Comparison of ENCODE assay signal across 10 cellular contexts in the genomic region with DNA sequence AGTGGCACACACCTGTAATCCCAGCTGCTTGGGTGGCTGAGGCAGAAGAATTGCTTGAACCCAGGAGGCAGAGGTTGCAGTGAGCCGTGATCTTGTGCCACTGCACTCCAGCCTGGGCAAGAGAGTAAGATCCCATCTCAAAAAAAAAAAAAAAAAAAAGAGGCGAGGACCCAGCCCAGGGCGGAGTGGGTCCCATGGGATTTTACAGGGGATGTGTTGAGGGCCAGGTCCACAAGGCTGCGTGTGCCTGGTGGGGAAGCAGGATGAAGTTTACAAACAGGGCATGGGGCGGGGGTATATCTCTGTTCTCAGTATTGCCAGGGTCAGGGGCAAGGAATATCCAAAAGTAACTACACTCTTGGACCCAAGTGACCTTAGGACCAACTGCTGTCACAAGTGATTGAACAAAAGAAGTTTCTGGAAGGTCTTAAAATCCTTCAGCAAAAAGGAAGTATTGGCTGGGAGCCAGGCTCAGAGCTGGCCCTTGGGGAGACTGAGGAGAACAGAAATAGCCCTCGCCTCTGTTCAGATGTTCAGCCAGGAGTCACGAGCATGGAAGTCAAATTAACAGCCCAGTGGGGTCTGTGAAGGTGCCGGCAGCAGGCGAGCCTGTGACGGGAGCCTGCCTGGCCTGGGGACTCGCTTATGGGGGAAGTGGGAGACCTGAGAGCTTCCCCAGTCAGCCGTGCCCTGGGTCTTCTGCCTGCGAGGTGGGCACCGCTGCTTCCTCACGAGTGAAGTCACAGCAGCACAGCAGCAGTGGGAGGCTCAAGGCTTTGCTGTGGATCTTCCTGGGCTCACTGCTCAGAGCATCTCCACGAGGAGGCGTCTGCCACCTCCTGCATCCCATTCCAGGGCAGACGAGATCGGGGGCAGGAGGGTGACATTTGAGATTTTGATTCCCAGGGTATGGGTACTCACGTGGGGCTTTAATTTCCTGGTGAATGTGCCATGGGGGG. TPM values are rescaled to one million over a fixed set of nuclear protein-coding genes. Genes with fewer than 3 reads are reported as not detected.
A peak's percentile ranks its signal among the peaks of the same experiment; 100 is the strongest.
DNase-seq lines count a peak whose midpoint lies in the region; ATAC-seq and TF ChIP-seq lines count a peak whose summit lies in the region.
"Had no signal": no experiment of that assay in that cellular context is flagged by ENCODE, and none has a peak within 500 bp of the region (broad histone marks: within the 10 kb centered on the region; RNA-seq: fewer than 3 reads in every experiment).

No MANE protein-coding gene starts in this region.

- no peak overlapping the region for H3K4me2 ChIP-seq in osteoblast (ENCODE audit: insufficient read depth, low read length)

- H3K27me3 Mint-ChIP-seq in stimulated activated naive CD8-positive, alpha-beta T cell treated with anti-CD3 and anti-CD28 coated beads, Interleukin-15, Interleukin-2, amounts not matched to agents 100 ng/mL and 50 ng/mL, for 24 hours, result no peaks in the 10 kb centered on the region

- peaks cover 32% of the 10 kb centered on the region for H4K20me1 ChIP-seq in osteoblast (ENCODE audit: insufficient read depth, low read length)

- H3K4me3 ChIP-seq in esophagus squamous epithelium (no peak overlapping the region), osteoblast (ENCODE audit: insufficient read depth, low read length) (no peak overlapping the region)

- no peak overlapping the region for H3K4me3 Mint-ChIP-seq in stimulated activated naive CD8-positive, alpha-beta T cell treated with anti-CD3 and anti-CD28 coated beads, Interleukin-15, Interleukin-2, amounts not matched to agents 100 ng/mL and 50 ng/mL, for 24 hours

- peaks cover 3% of the 10 kb centered on the region for H3K36me3 Mint-ChIP-seq in stimulated activated naive CD8-positive, alpha-beta T cell treated with anti-CD3 and anti-CD28 coated beads, Interleukin-15, Interleukin-2, amounts not matched to agents 100 ng/mL and 50 ng/mL, for 24 hours (ENCODE audit: low read depth)

- no peaks in the 10 kb centered on the region for H3K9me3 ChIP-seq in esophagus squamous epithelium
- H3K9me3 ChIP-seq in osteoblast (ENCODE audit: low read depth, low read length), result no peaks in the 10 kb centered on the region

- DNase-seq in stimulated activated naive CD8-positive, alpha-beta T cell treated with anti-CD3 and anti-CD28 coated beads, Interleukin-15, Interleukin-2, amounts not matched to agents 100 U/mL and 50 U/mL, for 24 hours, result no peak
- DNase-seq in esophagus squamous epithelium (lab: John Stamatoyannopoulos, UW), result no peak
- peak; percentile 86 for DNase-seq in osteoblast (ENCODE audit: insufficient read length, low spot score, missing footprints)
- DNase-seq in activated gamma-delta T cell treated with Interleukin-2 at 50 U/mL for 16 hours, result no peak
- DNase-seq in DMS53 (lab: John Stamatoyannopoulos, UW), result no peak
- DNase-seq: GDM1, NCI-H1092 had no signal

- peaks cover 92% of the 10 kb centered on the region for H3K79me2 ChIP-seq in osteoblast (ENCODE audit: insufficient read depth, low read length)

- WGBS in esophagus squamous epithelium, 2 donors, result 65 to 69% methylated on average over 16 of the region's 20 CpGs

- H3K27ac Mint-ChIP-seq in stimulated activated naive CD8-positive, alpha-beta T cell treated with anti-CD3 and anti-CD28 coated beads, Interleukin-15, Interleukin-2, amounts not matched to agents 100 ng/mL and 50 ng/mL, for 24 hours, result peak overlapping the region; percentile 52

- H3K27me3 ChIP-seq in esophagus squamous epithelium, result no peaks in the 10 kb centered on the region
- no peaks in the 10 kb centered on the region for H3K27me3 ChIP-seq in osteoblast (ENCODE audit: insufficient read depth, low read length)

- H3K27ac ChIP-seq in esophagus squamous epithelium (peak overlapping the region; percentile 12 to 97 (median 94)), osteoblast (ENCODE audit: low read depth, low read length) (peak overlapping the region; percentile 51)

- no peak for ATAC-seq in stimulated activated naive CD8-positive, alpha-beta T cell treated with anti-CD3 and anti-CD28 coated beads, Interleukin-15, Interleukin-2, amounts not matched to agents 100 U/mL and 50 U/mL, for 24 hours
- no peak for ATAC-seq in GM19023 (IDR thresholded peaks at IDR 0.05; ENCODE audit: unreplicated experiment)
- ATAC-seq in GM19455 (IDR thresholded peaks at IDR 0.05; ENCODE audit: unreplicated experiment), result no peak

- no peak overlapping the region for H2AFZ ChIP-seq in osteoblast (ENCODE audit: low read length)

- intact Hi-C loops in esophagus squamous epithelium (cut with DNase I), result no loop called here

- TF ChIP-seq POLR2A in esophagus squamous epithelium (IDR thresholded peaks at IDR 0.05), result no peak

- H3K9me3 Mint-ChIP-seq in stimulated activated naive CD8-positive, alpha-beta T cell treated with anti-CD3 and anti-CD28 coated beads, Interleukin-15, Interleukin-2, amounts not matched to agents 100 ng/mL and 50 ng/mL, for 24 hours, result no peaks in the 10 kb centered on the region

- peaks cover 63% of the 10 kb centered on the region for H3K4me1 Mint-ChIP-seq in stimulated activated naive CD8-positive, alpha-beta T cell treated with anti-CD3 and anti-CD28 coated beads, Interleukin-15, Interleukin-2, amounts not matched to agents 100 ng/mL and 50 ng/mL, for 24 hours (ENCODE audit: low read depth)

- H3K4me1 ChIP-seq in esophagus squamous epithelium (peaks cover 17 to 71% (median 39%) of the 10 kb centered on the region in 3 donors), osteoblast (ENCODE audit: insufficient read depth, low read length) (peaks cover 40% of the 10 kb centered on the region)

- peaks cover 0 to 14% (median 0%) of the 10 kb centered on the region in 3 donors for H3K36me3 ChIP-seq in esophagus squamous epithelium
- peaks cover 29% of the 10 kb centered on the region for H3K36me3 ChIP-seq in osteoblast (ENCODE audit: insufficient read depth, low read length)

- peak in 1 of 6 experiments; percentile 7 for TF ChIP-seq CTCF in esophagus squamous epithelium (IDR thresholded peaks at IDR 0.05)
- TF ChIP-seq CTCF in osteoblast (IDR thresholded peaks at IDR 0.05; ENCODE audit: extremely low read depth, low read depth, low read length), result no peak

RNA-seq across cellular contexts. Expression of a gene that starts 6.4 kb away (rescaled TPM):
- total RNA-seq in esophagus squamous epithelium (10 to 100 TPM; 25.5 to 60.5 (median 39.5) TPM), osteoblast (86.9 and 96.6 TPM in 2 replicates)

RNA-seq across cellular contexts. Expression of a gene that starts 6.7 kb away (rescaled TPM):
- 1 to 10 TPM; 3.0 to 5.8 (median 3.2) TPM for total RNA-seq in esophagus squamous epithelium
- 1.8 and 2.1 TPM in 2 replicates for total RNA-seq in osteoblast

RNA-seq across cellular contexts. Expression of a gene that starts 55.3 kb away (rescaled TPM):
- 1 to 10 TPM in 3 of 4 donors, under 1 TPM in 1; 0.72 to 8.2 (median 4.0) TPM for total RNA-seq in esophagus squamous epithelium
- 0.29 and 0.36 TPM in 2 replicates for total RNA-seq in osteoblast
